Comparison of ENCODE assay signal across 14 cellular contexts in genomic region chr12:122004633-122005071, GRCh38. TPM values are rescaled to one million over a fixed set of nuclear protein-coding genes. Genes with fewer than 3 reads are reported as not detected.
DNase-seq lines count a peak whose midpoint lies in the region; ATAC-seq, FAIRE-seq and TF ChIP-seq lines count a peak whose summit lies in the region.
"Had no signal": no experiment of that assay in that cellular context is flagged by ENCODE, and none has a peak within 500 bp of the region (broad histone marks: within the 10 kb centered on the region; RNA-seq: fewer than 3 reads in every experiment).

No MANE protein-coding gene starts in this region.

- H3K36me3 Mint-ChIP-seq in activated B cell treated with CpG ODN at 0.5 μM for 24 hours (ENCODE audit: low read depth): no peaks in the 10 kb centered on the region
- H3K36me3 Mint-ChIP-seq: activated CD4-positive, alpha-beta memory T cell treated with anti-CD3 and anti-CD28 coated beads for 36 hours had no signal

- H3K27ac ChIP-seq in kidney (ENCODE audit: low read depth in 2 of 2, low read length in 2 of 2) (no peak overlapping the region), vagina (peak overlapping the region; percentile 71), small intestine (ENCODE audit: low read depth in 1 of 2, low read length in 1 of 2) (no peak overlapping the region)

- 56 to 77% (median 61%) methylated on average over 12 of the region's 12 CpGs for WGBS in small intestine, 3 donors

- H3K4me1 Mint-ChIP-seq in activated B cell treated with CpG ODN at 0.5 μM for 24 hours: peaks cover 81% of the 10 kb centered on the region

- peaks cover 3% of the 10 kb centered on the region for H3K27me3 Mint-ChIP-seq in activated B cell treated with CpG ODN at 0.5 μM for 24 hours
- H3K27me3 Mint-ChIP-seq: activated CD4-positive, alpha-beta memory T cell treated with anti-CD3 and anti-CD28 coated beads for 36 hours had no signal

- POLR2A ChIA-PET in activated B cell treated with CpG ODN at 0.5 μM for 24 hours (lab: Charles Lee): interaction anchor here (0.6 to 9.1 kb wide), 10 partner anchors 9 to 203 kb away, joined by 3 to 216 read pairs (median 8); partner anchors contain the start of genes BCL7A, CFAP251 and MLXIP

- no peak for TF ChIP-seq CTCF in activated B cell treated with CpG ODN at 0.5 μM for 24 hours (IDR thresholded peaks at IDR 0.05)
- no peak for TF ChIP-seq CTCF in kidney (IDR thresholded peaks at IDR 0.05; ENCODE audit: borderline replicate concordance, extremely low read depth, insufficient read depth)
- no peak for TF ChIP-seq CTCF in vagina (IDR thresholded peaks at IDR 0.05)

- intact Hi-C loops in Right ventricle myocardium superior (cut with DNase I): no loop called here
- intact Hi-C loops in Right ventricle myocardium inferior (cut with DNase I): no loop called here
- intact Hi-C loops in activated B cell treated with CpG ODN at 0.5 μM for 24 hours (cut with micrococcal nuclease): loop anchor here (1.0 kb wide), 5 partner anchors 8 to 86 kb away; partner anchors contain the start of gene CFAP251
- intact Hi-C loops in kidney (cut with DNase I): no loop called here
- intact Hi-C loops in vagina (cut with DNase I): no loop called here

- H3K4me3 Mint-ChIP-seq in activated B cell treated with CpG ODN at 0.5 μM for 24 hours: peak overlapping the region; percentile 67
- H3K4me3 Mint-ChIP-seq: activated CD4-positive, alpha-beta memory T cell treated with anti-CD3 and anti-CD28 coated beads for 36 hours; activated naive CD4-positive, alpha-beta T cell treated with anti-CD3 and anti-CD28 coated beads, Interleukin-2, amount 50 U/mL, for 24 hours; dendritic cell treated with granulocyte-macrophage colony-stimulating factor and Interleukin-4, amounts not matched to agents 40 ng/mL and 50 ng/mL, for 4 days had no signal

- H3K27ac Mint-ChIP-seq in activated B cell treated with CpG ODN at 0.5 μM for 24 hours: peak overlapping the region; percentile 87
- H3K27ac Mint-ChIP-seq: activated CD4-positive, alpha-beta memory T cell treated with anti-CD3 and anti-CD28 coated beads for 36 hours; activated naive CD4-positive, alpha-beta T cell treated with anti-CD3 and anti-CD28 coated beads, Interleukin-2, amount 50 U/mL, for 24 hours; dendritic cell treated with granulocyte-macrophage colony-stimulating factor and Interleukin-4, amounts not matched to agents 40 ng/mL and 50 ng/mL, for 4 days had no signal

- no peak overlapping the region for H3K9ac ChIP-seq in kidney (ENCODE audit: low read length in 2 of 2)

- H3K4me1 ChIP-seq in kidney (ENCODE audit: control insufficient read depth in 1 of 2, insufficient read depth in 1 of 2, low read depth in 1 of 2, low read length in 2 of 2) (peaks cover 0 to 2% of the 10 kb centered on the region in 2 donors), vagina (peaks cover 25% of the 10 kb centered on the region), small intestine (ENCODE audit: control insufficient read depth in 2 of 2, insufficient read depth in 1 of 2, low read depth in 1 of 2, low read length in 1 of 2) (no peaks in the 10 kb centered on the region)

- no peaks in the 10 kb centered on the region for H3K36me3 ChIP-seq in kidney (ENCODE audit: control insufficient read depth in 1 of 2, insufficient read depth in 2 of 2, low read length in 2 of 2)
- H3K36me3 ChIP-seq in vagina: no peaks in the 10 kb centered on the region
- H3K36me3 ChIP-seq in small intestine (ENCODE audit: control insufficient read depth in 2 of 2, insufficient read depth in 2 of 2, low read length in 2 of 2): no peaks in the 10 kb centered on the region

- H3K4me3 ChIP-seq in kidney (ENCODE audit: low read length in 2 of 2): no peak overlapping the region
- peak overlapping the region in 1 of 2 donors; percentile 10 for H3K4me3 ChIP-seq in vagina
- no peak overlapping the region for H3K4me3 ChIP-seq in small intestine (ENCODE audit: low read depth in 1 of 2, low read length in 2 of 2)

- no peaks in the 10 kb centered on the region for H3K9me3 Mint-ChIP-seq in activated B cell treated with CpG ODN at 0.5 μM for 24 hours
- H3K9me3 Mint-ChIP-seq: activated naive CD4-positive, alpha-beta T cell treated with anti-CD3 and anti-CD28 coated beads, Interleukin-2, amount 50 U/mL, for 24 hours; dendritic cell treated with granulocyte-macrophage colony-stimulating factor and Interleukin-4, amounts not matched to agents 40 ng/mL and 50 ng/mL, for 4 days had no signal

- CTCF ChIA-PET in activated B cell treated with CpG ODN at 0.5 μM for 24 hours (lab: Charles Lee): interaction anchor here (0.8 to 1.5 kb wide), 5 partner anchors 14 to 86 kb away, joined by 3 to 5 read pairs (median 3); partner anchors contain the start of gene CFAP251

- H3K27me3 ChIP-seq in vagina (no peaks in the 10 kb centered on the region), small intestine (ENCODE audit: control insufficient read depth in 2 of 2, insufficient read depth in 2 of 2, low read length in 2 of 2) (no peaks in the 10 kb centered on the region)

- no peak for TF ChIP-seq POLR2A in vagina (IDR thresholded peaks at IDR 0.05)

- FAIRE-seq in kidney (lab: Jason Lieb, UNC): no peak
- FAIRE-seq in small intestine (lab: Jason Lieb, UNC): no peak

- ATAC-seq in Right ventricle myocardium superior (ENCODE audit: poor library complexity) (peak; percentile 55), Right ventricle myocardium inferior (no peak), activated B cell treated with CpG ODN at 0.5 μM for 24 hours (ENCODE audit: low read depth) (peak; percentile 10), HG02840 (IDR thresholded peaks at IDR 0.05; ENCODE audit: low FRiP score, unreplicated experiment) (no peak)

- DNase-seq in Right ventricle myocardium superior (no peak), Right ventricle myocardium inferior (ENCODE audit: missing footprints) (no peak), activated B cell treated with CpG ODN at 0.5 μM for 24 hours (no peak), kidney (peak; percentile 61), vagina (ENCODE audit: extremely low spot score in 2 of 2) (no peak), small intestine (no peak), OCI-M1 (lab: John Stamatoyannopoulos, UW) (no peak)
- DNase-seq: activated CD4-positive, alpha-beta memory T cell treated with anti-CD3 and anti-CD28 coated beads for 36 hours; KBM-7; kidney glomerular epithelial cell; NCI-H2081 had no signal

- H3K9me3 ChIP-seq in kidney (ENCODE audit: control insufficient read depth in 1 of 2, low read length in 2 of 2): no peaks in the 10 kb centered on the region
- no peaks in the 10 kb centered on the region for H3K9me3 ChIP-seq in vagina
- no peaks in the 10 kb centered on the region for H3K9me3 ChIP-seq in small intestine (ENCODE audit: control insufficient read depth, low read depth)

RNA-seq across cellular contexts. Expression of gene BCL7A, which starts 17.0 kb away (rescaled TPM):
- total RNA-seq in Right ventricle myocardium superior: 15.1 TPM
- 15.8 TPM for total RNA-seq in Right ventricle myocardium inferior
- 38.6 and 41.4 TPM in 2 replicates for total RNA-seq in activated B cell treated with CpG ODN at 0.5 μM for 24 hours
- 22.7 TPM for total RNA-seq in kidney
- 6.8 TPM for polyA plus RNA-seq in kidney (ENCODE audit: insufficient read depth, low read depth, low replicate concordance)
- total RNA-seq in vagina: 8.1 TPM
- 1 to 10 TPM in 2 of 3 donors, under 1 TPM in 1; 0.22 to 5.4 (median 1.4) TPM for polyA plus RNA-seq in small intestine

Comparison
In these comparisons a context has a peak if more than half of its experiments do, and no peak if none do; other contexts are left out.
1. ATAC-seq: peak in Right ventricle myocardium superior (single experiment) and activated B cell treated with CpG ODN at 0.5 μM for 24 hours (single experiment); none in Right ventricle myocardium inferior (single experiment) and HG02840 (single experiment).